8 cellular contexts compared by ENCODE assay signal in the genomic region with DNA sequence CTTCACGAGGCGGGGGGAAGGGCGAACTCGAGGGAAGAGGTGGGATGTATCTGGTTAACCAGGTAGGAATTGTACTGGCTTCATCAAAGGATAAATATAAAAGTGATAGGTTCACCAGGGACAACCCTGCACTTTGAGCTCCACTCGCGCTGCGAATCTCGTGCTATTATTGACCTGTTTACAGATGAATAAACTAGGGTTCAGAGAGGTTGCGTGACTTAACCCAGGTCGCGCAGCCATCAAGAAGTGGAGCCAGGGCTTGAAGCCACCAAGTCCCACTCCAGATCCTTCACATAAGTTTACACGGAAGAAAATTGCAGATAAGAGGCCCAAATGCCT. TPM values are rescaled to one million over a fixed set of nuclear protein-coding genes. Genes with fewer than 3 reads are reported as not detected.
DNase-seq lines count a peak whose midpoint lies in the region; ATAC-seq, FAIRE-seq and TF ChIP-seq lines count a peak whose summit lies in the region.

No MANE protein-coding gene starts in this region.

- H3K27me3 ChIP-seq in BLaER1 (peaks cover 34% of the 10 kb centered on the region), MM.1S (replicated peaks; ENCODE audit: insufficient read depth, low read length) (no peaks in the 10 kb centered on the region), H1 (replicated peaks in 1 of 4; ENCODE audit: control insufficient read depth in 3 of 4, extremely low read depth in 1 of 4, insufficient read depth in 3 of 4, low read length in 3 of 4) (peaks cover 30 to 48% (median 45%) of the 10 kb centered on the region in 4 experiments), neural cell (ENCODE audit: insufficient read depth, low read depth, low read length) (peaks cover 57% of the 10 kb centered on the region)

- H3K9ac ChIP-seq in BLaER1 (no peak overlapping the region), MM.1S (ENCODE audit: low read length) (peak overlapping the region; percentile 42), H1 (replicated peaks in 1 of 4; ENCODE audit: extremely low read depth in 1 of 4, low read depth in 3 of 4, low read length in 3 of 4) (no peak overlapping the region), neural cell (ENCODE audit: low read length) (peak overlapping the region; percentile 29)

- no peak for DNase-seq in MM.1S
- DNase-seq in H1 (ENCODE audit: low read depth in 1 of 2, low spot score in 2 of 2): no peak
- no peak for DNase-seq in SHP77 treated with DMSO at 0.1 percent for 48 hours (lab: John Stamatoyannopoulos, UW)
- DNase-seq in mesenteric fat pad (ENCODE audit: low spot score): no peak
- no peak for DNase-seq in stimulated activated CD4-positive, alpha-beta T cell treated with anti-CD3 and anti-CD28 coated beads, Interleukin-4, amount 100 ng/mL, for 1 hour

- H3K9me2 ChIP-seq in MM.1S (replicated peaks; ENCODE audit: insufficient read depth, low read length) (no peaks in the 10 kb centered on the region), neural cell (ENCODE audit: insufficient read depth, low read length) (no peaks in the 10 kb centered on the region)

- no peak overlapping the region for H2AK5ac ChIP-seq in H1 (ENCODE audit: low read depth, low read length)

- 35% methylated on average over 12 of the region's 12 CpGs; no CpG with 5 or more reads in 1 of the 2 experiments for WGBS in H1 (ENCODE audit: extremely low coverage in 1 of 2, insufficient coverage in 1 of 2, insufficient read length in 1 of 2, insufficient replicate concordance in 2 of 2, low coverage in 1 of 2, low lambda C conversion rate in 2 of 2, missing lambda C conversion rate in 1 of 2), 2 experiments

- H3K23ac ChIP-seq in H1 (ENCODE audit: insufficient read length): no peak overlapping the region

- no peak overlapping the region for H3K56ac ChIP-seq in H1 (replicated peaks; ENCODE audit: insufficient read length, low read depth, low read length)

- H3K4me1 ChIP-seq in BLaER1 (0 out of 2 replicates have a peak, but pooled peaks cover 3% of the 10 kb centered on the region), MM.1S (ENCODE audit: low read length) (no peaks in the 10 kb centered on the region), H1 (replicated peaks in 1 of 4; ENCODE audit: control insufficient read depth in 3 of 4, insufficient read depth in 4 of 4, low read length in 3 of 4) (peaks cover 14 to 37% (median 23%) of the 10 kb centered on the region in 4 experiments)

- H3K4me3 ChIP-seq in BLaER1: peak overlapping the region; percentile 44; the same call in 1 of the 2 replicates
- H3K4me3 ChIP-seq in MM.1S (ENCODE audit: low read length): peak overlapping the region; percentile 76
- H3K4me3 ChIP-seq in H1 (ENCODE audit: extremely low read depth in 1 of 4, insufficient read depth in 2 of 4, low read depth in 3 of 4, low read length in 4 of 4): peak overlapping the region; percentile 26 to 63 (median 51)
- H3K4me3 ChIP-seq in neural cell (ENCODE audit: low read length): peak overlapping the region; percentile 75

- H2BK5ac ChIP-seq in H1 (ENCODE audit: low read depth, low read length): no peak overlapping the region

- H3K27ac ChIP-seq in BLaER1: no peak overlapping the region
- peak overlapping the region; percentile 23; the same call in 1 of the 2 replicates for H3K27ac ChIP-seq in MM.1S (ENCODE audit: low read length)
- H3K27ac ChIP-seq in H1 (ENCODE audit: low read depth, low read length): no peak overlapping the region
- H3K27ac ChIP-seq in neural cell (ENCODE audit: low read length): no peak overlapping the region

- H4K5ac ChIP-seq in H1 (ENCODE audit: insufficient read length, low read depth, low read length): no peak overlapping the region

- H4K8ac ChIP-seq in H1 (ENCODE audit: extremely low read depth, insufficient read depth, low read length): no peak overlapping the region; the same call in 1 of the 2 replicates

- no peak overlapping the region for H2BK15ac ChIP-seq in H1 (ENCODE audit: low read length)

- H3K4ac ChIP-seq in H1 (replicated peaks; ENCODE audit: insufficient read length, low read depth, low read length): no peak overlapping the region

- H3K9me3 ChIP-seq in BLaER1 (peaks cover 49% of the 10 kb centered on the region), MM.1S (replicated peaks; ENCODE audit: insufficient read depth, low read length) (no peaks in the 10 kb centered on the region), H1 (ENCODE audit: insufficient read depth in 2 of 2, low read depth in 1 of 2, low read length in 1 of 2) (no peaks in the 10 kb centered on the region; a peak in 1 of 4 replicates), neural cell (ENCODE audit: low read length) (peaks cover 2% of the 10 kb centered on the region)

- CTCF ChIA-PET in H1 (lab: Charles Lee; ENCODE audit: partially characterized antibody): interaction anchor here (0.6 to 6.5 kb wide), 16 partner anchors 9 to 663 kb away, joined by 3 to 76 read pairs (median 6); no protein-coding TSS in a partner anchor

- TF ChIP-seq RAD21 in H1 (IDR thresholded peaks at IDR 0.05 in 1 of 2, conservative IDR thresholded peaks at IDR 0.05 in 1 of 2; ENCODE audit: low read depth in 2 of 2, low read length in 2 of 2): no peak
- no peak for TF ChIP-seq RAD21 in neural cell (conservative IDR thresholded peaks at IDR 0.05)

- H3K79me2 ChIP-seq in MM.1S (ENCODE audit: low read length) (no peaks in the 10 kb centered on the region), H1 (ENCODE audit: control insufficient read depth in 1 of 2, insufficient read depth in 2 of 2, low read length in 2 of 2) (no peaks in the 10 kb centered on the region), neural cell (replicated peaks; ENCODE audit: insufficient read depth, low read length) (no peaks in the 10 kb centered on the region)

- H3K14ac ChIP-seq in H1 (ENCODE audit: insufficient read length): no peak overlapping the region

- no peaks in the 10 kb centered on the region for H4K20me1 ChIP-seq in BLaER1
- no peaks in the 10 kb centered on the region for H4K20me1 ChIP-seq in MM.1S (ENCODE audit: insufficient read depth, low read length)
- H4K20me1 ChIP-seq in H1 (replicated peaks in 1 of 2; ENCODE audit: control insufficient read depth in 1 of 2, insufficient read depth in 2 of 2, low read length in 2 of 2): no peaks in the 10 kb centered on the region
- no peaks in the 10 kb centered on the region for H4K20me1 ChIP-seq in neural cell (ENCODE audit: insufficient read depth)

- no peak for FAIRE-seq in H1 (lab: Jason Lieb, UNC)

- H2BK12ac ChIP-seq in H1 (ENCODE audit: low read depth, low read length): no peak overlapping the region

- no peak overlapping the region; the same call in 1 of the 2 replicates for H3K18ac ChIP-seq in H1 (ENCODE audit: extremely low read depth, low read length)

- H3K36me3 ChIP-seq in BLaER1: no peaks in the 10 kb centered on the region
- H3K36me3 ChIP-seq in MM.1S (replicated peaks; ENCODE audit: insufficient read depth, low read length): no peaks in the 10 kb centered on the region
- H3K36me3 ChIP-seq in H1 (ENCODE audit: control insufficient read depth in 2 of 4, insufficient read depth in 4 of 4, low read length in 3 of 4): peaks cover 0 to 4% (median 0%) of the 10 kb centered on the region in 4 experiments; a peak in 1 of 8 replicates
- H3K36me3 ChIP-seq in neural cell (ENCODE audit: insufficient read depth, low read length): no peaks in the 10 kb centered on the region

- H4K91ac ChIP-seq in H1 (replicated peaks; ENCODE audit: insufficient read length, low read length): no peak overlapping the region

- no peak for ATAC-seq in HG02623 (IDR thresholded peaks at IDR 0.05; ENCODE audit: unreplicated experiment)

- no peak for TF ChIP-seq POLR2A in H1 (IDR thresholded peaks at IDR 0.05; ENCODE audit: control extremely low read depth in 1 of 2, low read depth in 2 of 2, low read length in 2 of 2)

- H3K23me2 ChIP-seq in H1 (ENCODE audit: low read depth, low read length): peaks cover 26% of the 10 kb centered on the region

- H2BK120ac ChIP-seq in H1 (replicated peaks; ENCODE audit: low read depth, low read length): no peak overlapping the region

- no peaks in the 10 kb centered on the region for H3K79me1 ChIP-seq in H1 (ENCODE audit: low read depth, low read length)

- H2AFZ ChIP-seq in MM.1S (ENCODE audit: low read length) (peak overlapping the region; percentile 76), H1 (ENCODE audit: low read length) (no peak overlapping the region), neural cell (ENCODE audit: low read depth, low read length) (no peak overlapping the region)

- TF ChIP-seq EP300 in H1 (IDR thresholded peaks at IDR 0.05; ENCODE audit: borderline replicate concordance in 1 of 2, low read depth in 2 of 2, low read length in 2 of 2) (no peak), neural cell (conservative IDR thresholded peaks at IDR 0.05; ENCODE audit: poor library complexity, severe bottlenecking) (no peak)

- H2BK20ac ChIP-seq in H1 (ENCODE audit: low read length): no peak overlapping the region

- H3K4me2 ChIP-seq in BLaER1 (peak overlapping the region; percentile 43), MM.1S (ENCODE audit: low read depth, low read length) (peak overlapping the region; percentile 96), H1 (ENCODE audit: insufficient read depth in 1 of 2, low read depth in 2 of 2, low read length in 2 of 2) (peak overlapping the region; percentile 91 to 94), neural cell (ENCODE audit: low read length) (peak overlapping the region; percentile 39)

- no peaks in the 10 kb centered on the region; the same call in 1 of the 2 replicates for H3F3A ChIP-seq in MM.1S (ENCODE audit: insufficient read depth, low read length)
- no peaks in the 10 kb centered on the region for H3F3A ChIP-seq in neural cell (ENCODE audit: insufficient read depth, low read length, poor library complexity, severe bottlenecking)

- POLR2A ChIA-PET in H1 (lab: Charles Lee; ENCODE audit: partially characterized antibody): interaction anchor here (0.7 to 4.5 kb wide), 11 partner anchors 9 to 673 kb away, joined by 3 to 29 read pairs (median 5); partner anchors contain the start of genes RMDN2 and SRSF7

- TF ChIP-seq CTCF in MM.1S (IDR thresholded peaks at IDR 0.05; ENCODE audit: low read length): no peak
- TF ChIP-seq CTCF in H1 (IDR thresholded peaks at IDR 0.05; ENCODE audit: control extremely low read depth in 1 of 3, insufficient read depth in 1 of 3, low read depth in 1 of 3, low read length in 3 of 3): no peak
- TF ChIP-seq CTCF in neural cell (IDR thresholded peaks at IDR 0.05; ENCODE audit: poor library complexity, severe bottlenecking): no peak

TF ChIP-seq in neural cell, 6 proteins besides CTCF, POLR2A, EP300 and RAD21 (continues in another document):
- no peak for TF ChIP-seq MXI1 (conservative IDR thresholded peaks at IDR 0.05; ENCODE audit: poor library complexity, severe bottlenecking)

RNA-seq across cellular contexts. Expression of gene CYP1B1, which starts 1.4 kb away (rescaled TPM):
- total RNA-seq in H1 (2021; fragmentation: NEBNext Ultra II Directional; extraction: Animal tissue kit (Norgen Biotek cat#: 25700)): 4.7 and 5.7 TPM in 2 replicates
- polyA plus RNA-seq in H1 (2011; rRNA removed): 1.3 and 2.2 TPM in 2 replicates
- 1.4 TPM for polyA plus RNA-seq in H1 (2011; cell fraction: cytosol; rRNA removed)
- polyA plus RNA-seq in H1 (2011; cell fraction: nucleus; rRNA removed): 3.5 TPM
- polyA plus RNA-seq in H1 (2012, experiment 1 of 2): 0.71 to 1.0 TPM (median 0.84 TPM) in 4 replicates
- 0.03 TPM for polyA plus RNA-seq in H1 (2012, experiment 2 of 2)
- 3.4 TPM for polyA plus RNA-seq in H1 (2013, experiment 1 of 2)
- polyA plus RNA-seq in H1 (2013, experiment 2 of 2): 3.0 TPM
- polyA minus RNA-seq in H1 (2011; rRNA and poly(A)+ RNA removed): 3.4 and 6.8 TPM in 2 replicates
- 1.3 TPM for polyA minus RNA-seq in H1 (2011; cell fraction: cytosol; rRNA and poly(A)+ RNA removed)
- polyA minus RNA-seq in H1 (2011; cell fraction: nucleus; rRNA and poly(A)+ RNA removed): 4.3 TPM
- not detected in 2 replicates for polyA plus RNA-seq in neural cell
- polyA minus RNA-seq in neural cell: 0.24 TPM in 1 of 2 replicates, not detected in the other
- 113 TPM for total RNA-seq in mesenteric fat pad

Comparison
In these comparisons a context has a peak if more than half of its experiments do, and no peak if none do; other contexts are left out.
1. H3K4me2 ChIP-seq: peak in every context shown above with its lines; median percentile 96 in MM.1S; 92 in H1; 43 in BLaER1; 39 in neural cell.
2. H3K9ac ChIP-seq: peak in MM.1S (single experiment) and neural cell (single experiment); none in BLaER1 (single experiment) and H1 (0 of 4).
3. RNA of gene CYP1B1, which starts 1.4 kb away (total RNA-seq): 113 TPM in mesenteric fat pad (single experiment); 4.7 to 5.7 TPM in H1; every median in the first group is over 10 times any median in the second.
4. Peak in every context shown above with its lines, with median percentiles within 50 percentile points of each other: H3K4me3 ChIP-seq.